ENCODE assay signal across 1 cellular context in genomic region chr10:102743588-102744373, GRCh38.
TF ChIP-seq lines count a peak whose summit lies in the region.

TSS of gene WBP1L (plus strand) at chr10:102743948. CDS start at chr10:102744054, 106 bp downstream.

TF ChIP-seq in WTC11, 78 proteins besides CTCF, POLR2A, EP300 and RAD21 (continued from another document):
- TF ChIP-seq, protein P1, sequence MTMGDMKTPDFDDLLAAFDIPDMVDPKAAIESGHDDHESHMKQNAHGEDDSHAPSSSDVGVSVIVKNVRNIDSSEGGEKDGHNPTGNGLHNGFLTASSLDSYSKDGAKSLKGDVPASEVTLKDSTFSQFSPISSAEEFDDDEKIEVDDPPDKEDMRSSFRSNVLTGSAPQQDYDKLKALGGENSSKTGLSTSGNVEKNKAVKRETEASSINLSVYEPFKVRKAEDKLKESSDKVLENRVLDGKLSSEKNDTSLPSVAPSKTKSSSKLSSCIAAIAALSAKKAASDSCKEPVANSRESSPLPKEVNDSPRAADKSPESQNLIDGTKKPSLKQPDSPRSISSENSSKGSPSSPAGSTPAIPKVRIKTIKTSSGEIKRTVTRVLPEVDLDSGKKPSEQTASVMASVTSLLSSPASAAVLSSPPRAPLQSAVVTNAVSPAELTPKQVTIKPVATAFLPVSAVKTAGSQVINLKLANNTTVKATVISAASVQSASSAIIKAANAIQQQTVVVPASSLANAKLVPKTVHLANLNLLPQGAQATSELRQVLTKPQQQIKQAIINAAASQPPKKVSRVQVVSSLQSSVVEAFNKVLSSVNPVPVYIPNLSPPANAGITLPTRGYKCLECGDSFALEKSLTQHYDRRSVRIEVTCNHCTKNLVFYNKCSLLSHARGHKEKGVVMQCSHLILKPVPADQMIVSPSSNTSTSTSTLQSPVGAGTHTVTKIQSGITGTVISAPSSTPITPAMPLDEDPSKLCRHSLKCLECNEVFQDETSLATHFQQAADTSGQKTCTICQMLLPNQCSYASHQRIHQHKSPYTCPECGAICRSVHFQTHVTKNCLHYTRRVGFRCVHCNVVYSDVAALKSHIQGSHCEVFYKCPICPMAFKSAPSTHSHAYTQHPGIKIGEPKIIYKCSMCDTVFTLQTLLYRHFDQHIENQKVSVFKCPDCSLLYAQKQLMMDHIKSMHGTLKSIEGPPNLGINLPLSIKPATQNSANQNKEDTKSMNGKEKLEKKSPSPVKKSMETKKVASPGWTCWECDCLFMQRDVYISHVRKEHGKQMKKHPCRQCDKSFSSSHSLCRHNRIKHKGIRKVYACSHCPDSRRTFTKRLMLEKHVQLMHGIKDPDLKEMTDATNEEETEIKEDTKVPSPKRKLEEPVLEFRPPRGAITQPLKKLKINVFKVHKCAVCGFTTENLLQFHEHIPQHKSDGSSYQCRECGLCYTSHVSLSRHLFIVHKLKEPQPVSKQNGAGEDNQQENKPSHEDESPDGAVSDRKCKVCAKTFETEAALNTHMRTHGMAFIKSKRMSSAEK (CRISPR knock-in tag; IDR thresholded peaks at IDR 0.05; ENCODE audit: borderline replicate concordance): no peak
- no peak for TF ChIP-seq JUN (CRISPR knock-in tag; IDR thresholded peaks at IDR 0.05)
- no peak for TF ChIP-seq ZNF138 (CRISPR knock-in tag; conservative IDR thresholded peaks at IDR 0.05)
- peak; percentile 91 for TF ChIP-seq NFYB (CRISPR knock-in tag; conservative IDR thresholded peaks at IDR 0.05; ENCODE audit: low read depth)
- no peak for TF ChIP-seq ZMAT4 (CRISPR knock-in tag; IDR thresholded peaks at IDR 0.05)
- TF ChIP-seq NFE2L1 (CRISPR knock-in tag; IDR thresholded peaks at IDR 0.05): 0 out of 2 replicates have a peak, but pooled peaks have one; percentile 75
- no peak for TF ChIP-seq HMGA2 (CRISPR knock-in tag; IDR thresholded peaks at IDR 0.05)
- no peak for TF ChIP-seq PRDM15 (CRISPR knock-in tag; IDR thresholded peaks at IDR 0.05)
- TF ChIP-seq KAT7 (CRISPR knock-in tag; IDR thresholded peaks at IDR 0.05; ENCODE audit: borderline replicate concordance): no peak
- TF ChIP-seq, protein P2, sequence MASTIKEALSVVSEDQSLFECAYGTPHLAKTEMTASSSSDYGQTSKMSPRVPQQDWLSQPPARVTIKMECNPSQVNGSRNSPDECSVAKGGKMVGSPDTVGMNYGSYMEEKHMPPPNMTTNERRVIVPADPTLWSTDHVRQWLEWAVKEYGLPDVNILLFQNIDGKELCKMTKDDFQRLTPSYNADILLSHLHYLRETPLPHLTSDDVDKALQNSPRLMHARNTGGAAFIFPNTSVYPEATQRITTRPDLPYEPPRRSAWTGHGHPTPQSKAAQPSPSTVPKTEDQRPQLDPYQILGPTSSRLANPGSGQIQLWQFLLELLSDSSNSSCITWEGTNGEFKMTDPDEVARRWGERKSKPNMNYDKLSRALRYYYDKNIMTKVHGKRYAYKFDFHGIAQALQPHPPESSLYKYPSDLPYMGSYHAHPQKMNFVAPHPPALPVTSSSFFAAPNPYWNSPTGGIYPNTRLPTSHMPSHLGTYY (CRISPR knock-in tag; IDR thresholded peaks at IDR 0.05): no peak
- no peak for TF ChIP-seq CBFB (CRISPR knock-in tag; IDR thresholded peaks at IDR 0.05; ENCODE audit: low read depth)
- no peak for TF ChIP-seq ZBTB21 (CRISPR knock-in tag; IDR thresholded peaks at IDR 0.05; ENCODE audit: borderline replicate concordance)
- peak; percentile 92 for TF ChIP-seq ZNF263 (CRISPR knock-in tag; IDR thresholded peaks at IDR 0.05; ENCODE audit: low read depth)
- TF ChIP-seq, protein P3, sequence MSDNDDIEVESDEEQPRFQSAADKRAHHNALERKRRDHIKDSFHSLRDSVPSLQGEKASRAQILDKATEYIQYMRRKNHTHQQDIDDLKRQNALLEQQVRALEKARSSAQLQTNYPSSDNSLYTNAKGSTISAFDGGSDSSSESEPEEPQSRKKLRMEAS (CRISPR knock-in tag; IDR thresholded peaks at IDR 0.05): no peak
- TF ChIP-seq NFATC4 (CRISPR knock-in tag; IDR thresholded peaks at IDR 0.05): no peak; the same call in 1 of the 2 replicates
- TF ChIP-seq ZSCAN18 (CRISPR knock-in tag; IDR thresholded peaks at IDR 0.05): no peak
- TF ChIP-seq SMAD4 (CRISPR knock-in tag; IDR thresholded peaks at IDR 0.05): no peak
- no peak for TF ChIP-seq ZNF219 (CRISPR knock-in tag; IDR thresholded peaks at IDR 0.05; ENCODE audit: borderline replicate concordance)
- TF ChIP-seq TP53 (CRISPR knock-in tag; IDR thresholded peaks at IDR 0.05): no peak
- no peak for TF ChIP-seq ATF1 (CRISPR knock-in tag; IDR thresholded peaks at IDR 0.05)
- peak; percentile 78; the same call in 1 of the 2 replicates for TF ChIP-seq ZNF416 (CRISPR knock-in tag; IDR thresholded peaks at IDR 0.05)
- peak; percentile 82 for TF ChIP-seq FOXP1 (CRISPR knock-in tag; IDR thresholded peaks at IDR 0.05; ENCODE audit: borderline replicate concordance)
- TF ChIP-seq SP1 (CRISPR knock-in tag; conservative IDR thresholded peaks at IDR 0.05): peak; percentile 90
- TF ChIP-seq AFF4 (CRISPR knock-in tag; IDR thresholded peaks at IDR 0.05; ENCODE audit: borderline replicate concordance): no peak
- TF ChIP-seq ZNF281 (CRISPR knock-in tag; IDR thresholded peaks at IDR 0.05): no peak
TF ChIP-seq in WTC11: peak in this region for 13.
